In genomic region chr7:91046322-91047088, GRCh38 we compare ENCODE assay signal across 12 cellular contexts.
DNase-seq lines count a peak whose midpoint lies in the region; ATAC-seq and TF ChIP-seq lines count a peak whose summit lies in the region.
"Had no signal": no experiment of that assay in that cellular context is flagged by ENCODE, and none has a peak within 500 bp of the region (broad histone marks: within the 10 kb centered on the region; RNA-seq: fewer than 3 reads in every experiment).

No MANE protein-coding gene starts in this region.

- ATAC-seq in HG03521 (IDR thresholded peaks at IDR 0.05; ENCODE audit: unreplicated experiment) = no peak
- no peak for ATAC-seq in activated CD4-positive, CD25-positive, alpha-beta regulatory T cell treated with anti-CD3 and anti-CD28 coated beads, Interleukin-2, amount 50 U/mL, for 24 hours
- ATAC-seq in HG02938 (IDR thresholded peaks at IDR 0.05; ENCODE audit: unreplicated experiment) = no peak

- H3K27ac ChIP-seq in dorsolateral prefrontal cortex (no peak overlapping the region), parathyroid adenoma (no peak overlapping the region)

- no peaks in the 10 kb centered on the region for H3K4me1 ChIP-seq in parathyroid adenoma

- peak in 44 of 56 donors; percentile 10 to 52 (median 30) for TF ChIP-seq CTCF in dorsolateral prefrontal cortex (IDR thresholded peaks at IDR 0.05 in 54 of 56, conservative IDR thresholded peaks at IDR 0.05 in 2 of 56; ENCODE audit: low read depth in 1 of 56, partially characterized antibody in 56 of 56)
- TF ChIP-seq CTCF in parathyroid adenoma (IDR thresholded peaks at IDR 0.05) = peak; percentile 23

- DNase-seq in EL (peak; percentile 3), LoVo (ENCODE audit: low spot score) (peak; percentile 15), dorsolateral prefrontal cortex (no peak)
- no peak for DNase-seq in stimulated activated CD4-positive, alpha-beta T cell treated with anti-CD3 and anti-CD28 coated beads, Interleukin-2, amount 100 ng/mL, for 24 hours
- DNase-seq: activated CD4-positive, alpha-beta T cell treated with anti-CD3 and anti-CD28 coated beads, Interleukin-2, amount 10 ng/mL, durations not matched to agents 7 days and 5 days; amygdala; H7; retina had no signal

- H3K9ac ChIP-seq in parathyroid adenoma = no peak overlapping the region

- no peaks in the 10 kb centered on the region for H3K36me3 ChIP-seq in parathyroid adenoma (ENCODE audit: control insufficient read depth, insufficient read depth, low read length)

- no peak overlapping the region for H3K4me2 ChIP-seq in parathyroid adenoma (ENCODE audit: low read length)

- H3K27me3 ChIP-seq in dorsolateral prefrontal cortex = no peaks in the 10 kb centered on the region
- no peaks in the 10 kb centered on the region for H3K27me3 ChIP-seq in parathyroid adenoma (ENCODE audit: control insufficient read depth, insufficient read depth, low read length)

- intact Hi-C loops in dorsolateral prefrontal cortex (cut with DNase I) = loop anchor here in 1 of 2 donors (10.0 kb wide), 1 partner anchor 592 kb away; no protein-coding TSS in a partner anchor

- no peaks in the 10 kb centered on the region for H3K9me3 ChIP-seq in parathyroid adenoma (ENCODE audit: control insufficient read depth, low read length)

- no peak overlapping the region for H2AFZ ChIP-seq in parathyroid adenoma

- no peaks in the 10 kb centered on the region for H3K79me2 ChIP-seq in parathyroid adenoma

- H3K4me3 ChIP-seq in dorsolateral prefrontal cortex (no peak overlapping the region), parathyroid adenoma (ENCODE audit: low read depth, low read length) (no peak overlapping the region)

Comparison
In these comparisons a context has a peak if more than half of its experiments do, and no peak if none do; other contexts are left out.
1. DNase-seq: peak in EL (single experiment) and LoVo (single experiment); none in dorsolateral prefrontal cortex (0 of 10) and stimulated activated CD4-positive, alpha-beta T cell treated with anti-CD3 and anti-CD28 coated beads, Interleukin-2, amount 100 ng/mL, for 24 hours (0 of 2).